1 cellular context compared by ENCODE assay signal in genomic region chr2:60872510-60872928, GRCh38.
TF ChIP-seq lines count a peak whose summit lies in the region.

No MANE protein-coding gene starts in this region.

TF ChIP-seq in HepG2, 621 proteins besides CTCF, POLR2A, EP300 and RAD21:
- TF ChIP-seq ZNF331 (CRISPR knock-in tag; IDR thresholded peaks at IDR 0.05) (no peak), TRIM22 (IDR thresholded peaks at IDR 0.05) (no peak), RNF219 (CRISPR knock-in tag; IDR thresholded peaks at IDR 0.05) (no peak), SRF (IDR thresholded peaks at IDR 0.05; ENCODE audit: low read depth, low read length) (no peak), ATF5 (CRISPR knock-in tag; IDR thresholded peaks at IDR 0.05; ENCODE audit: low read depth) (no peak), MYNN (CRISPR knock-in tag; IDR thresholded peaks at IDR 0.05; ENCODE audit: low read depth) (no peak), IRF1 (CRISPR knock-in tag; IDR thresholded peaks at IDR 0.05; ENCODE audit: low read depth) (no peak), ZNF256 (CRISPR knock-in tag; conservative IDR thresholded peaks at IDR 0.05) (no peak), RELA (CRISPR knock-in tag; IDR thresholded peaks at IDR 0.05) (no peak), ZNF253 (CRISPR knock-in tag; IDR thresholded peaks at IDR 0.05; ENCODE audit: borderline replicate concordance) (no peak), ZNF703 (CRISPR knock-in tag; IDR thresholded peaks at IDR 0.05; ENCODE audit: borderline replicate concordance) (no peak), KDM3A (CRISPR knock-in tag; IDR thresholded peaks at IDR 0.05; ENCODE audit: low read depth) (no peak), ZSCAN20 (CRISPR knock-in tag; IDR thresholded peaks at IDR 0.05; ENCODE audit: borderline replicate concordance) (no peak), DMAP1 (CRISPR knock-in tag; IDR thresholded peaks at IDR 0.05) (no peak), SPEN (CRISPR knock-in tag; IDR thresholded peaks at IDR 0.05; ENCODE audit: low read depth) (no peak), THYN1 (CRISPR knock-in tag; IDR thresholded peaks at IDR 0.05; ENCODE audit: borderline replicate concordance, low read depth) (no peak), FOXA3 (CRISPR knock-in tag; IDR thresholded peaks at IDR 0.05) (no peak), ZNF333 (CRISPR knock-in tag; IDR thresholded peaks at IDR 0.05; ENCODE audit: borderline replicate concordance) (no peak), MAX (IDR thresholded peaks at IDR 0.05) (no peak)
